In the genomic region with DNA sequence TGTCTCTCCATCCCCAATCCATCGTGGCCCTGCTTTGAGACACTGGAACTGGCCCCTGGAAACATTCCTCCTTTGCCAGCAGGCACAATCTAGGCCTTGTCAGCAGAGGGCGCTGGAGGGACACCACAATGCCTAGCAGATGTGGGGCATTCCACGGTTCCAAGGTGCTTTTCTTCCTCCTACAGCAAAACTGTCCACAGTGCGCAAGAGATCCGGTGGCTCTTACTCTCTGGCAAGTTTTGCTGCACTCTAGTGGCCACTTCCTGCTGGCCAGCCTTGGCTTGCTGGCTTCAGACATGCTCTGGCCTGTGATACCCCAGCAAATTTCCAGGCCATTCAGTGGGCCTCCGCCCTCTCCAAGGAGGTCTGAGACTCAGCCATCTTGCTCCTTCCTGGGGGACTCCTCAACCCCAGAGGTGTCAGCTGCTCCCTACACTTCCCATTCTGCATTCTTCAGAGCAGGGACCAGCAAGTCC, we compare ENCODE assay signal across 8 cellular contexts. TPM values are rescaled to one million over a fixed set of nuclear protein-coding genes. Genes with fewer than 3 reads are reported as not detected.
DNase-seq lines count a peak whose midpoint lies in the region; ATAC-seq and TF ChIP-seq lines count a peak whose summit lies in the region.

No MANE protein-coding gene starts in this region.

- CTCF ChIA-PET in OCI-LY7 (lab: Charles Lee; ENCODE audit: unreplicated experiment), result no interaction called here

- H3K9me2 ChIP-seq in OCI-LY7 (ENCODE audit: insufficient read depth, low read length), result no peaks in the 10 kb centered on the region

- peak overlapping the region; percentile 32; the same call in 1 of the 2 replicates for H2AFZ ChIP-seq in OCI-LY7 (ENCODE audit: low read length)

- DNase-seq in GM03348 (ENCODE audit: low spot score), result peak; percentile 95
- peak; percentile 84 for DNase-seq in KG1 (lab: John Stamatoyannopoulos, UW)
- DNase-seq in OCI-LY7 (ENCODE audit: low spot score), result peak; percentile 88
- DNase-seq in activated CD8-positive, alpha-beta memory T cell treated with anti-CD3 and anti-CD28 coated beads, Interleukin-2, amount 50 U/mL, for 4 hours, result peak; percentile 85
- peak; percentile 86 for DNase-seq in epithelial cell of prostate (ENCODE audit: low read depth, low spot score)
- peak; percentile 93 for DNase-seq in mucosa of gallbladder (ENCODE audit: low spot score)
- DNase-seq in stimulated activated CD8-positive, alpha-beta memory T cell treated with anti-CD3 and anti-CD28 coated beads, Interleukin-7, amount 100 ng/mL, for 1 hour (ENCODE audit: low read depth in 2 of 2), result peak; percentile 54 to 77

- POLR2A ChIA-PET in OCI-LY7 (lab: Charles Lee), result interaction anchor here (0.5 kb wide), 1 partner anchor 137 kb away, joined by 4 read pairs; no protein-coding TSS in a partner anchor

- no peak overlapping the region for H3K4me2 ChIP-seq in OCI-LY7 (ENCODE audit: low read length)

- H3K4me3 ChIP-seq in OCI-LY7 (ENCODE audit: low read depth, low read length, poor library complexity, severe bottlenecking), result no peak overlapping the region

- BruUV-seq in OCI-LY7 (replicated peaks; lab: Mats Ljungman, UMichigan), result no TSS peak

- TF ChIP-seq CTCF in OCI-LY7 (conservative IDR thresholded peaks at IDR 0.05; ENCODE audit: low read length), result peak; percentile 98

- peaks cover 6% of the 10 kb centered on the region for H3K4me1 ChIP-seq in OCI-LY7 (ENCODE audit: insufficient read depth, low read length, poor library complexity, severe bottlenecking)

- no peaks in the 10 kb centered on the region for H4K20me1 ChIP-seq in OCI-LY7 (ENCODE audit: insufficient read depth, low read length)

- H3K79me2 ChIP-seq in OCI-LY7 (ENCODE audit: insufficient read depth, low read depth, low read length), result no peaks in the 10 kb centered on the region

- intact Hi-C loops in OCI-LY7 (cut with micrococcal nuclease; ENCODE audit: unreplicated experiment), result loop anchor here (1.0 to 10.0 kb wide), 5 partner anchors 50 to 280 kb away; a partner anchor contains a TSS

- no peaks in the 10 kb centered on the region for H3K36me3 ChIP-seq in OCI-LY7 (ENCODE audit: insufficient read depth, low read length)

- no peaks in the 10 kb centered on the region for H3K9me3 ChIP-seq in OCI-LY7 (ENCODE audit: low read length)

- H3K27ac ChIP-seq in OCI-LY7 (ENCODE audit: low read depth, low read length, poor library complexity, severe bottlenecking) (no peak overlapping the region), epithelial cell of prostate (peak overlapping the region; percentile 48)

- no peak for ATAC-seq in GM18909 (IDR thresholded peaks at IDR 0.05; ENCODE audit: poor library complexity, unreplicated experiment)

RNA-seq across cellular contexts. Expression of a gene that starts 17.1 kb away (rescaled TPM):
- total RNA-seq in OCI-LY7 (2014; rRNA removed; shearing (Covaris generic)), result 29.1 and 40.0 TPM in 2 replicates
- total RNA-seq in OCI-LY7 (2022) (38.3 and 39.4 TPM in 2 replicates), mucosa of gallbladder (21.9 TPM)

RNA-seq across cellular contexts. Expression of a gene that starts 34.2 kb away (rescaled TPM):
- 22.7 and 25.2 TPM in 2 replicates for total RNA-seq in OCI-LY7 (2014; rRNA removed; shearing (Covaris generic))
- total RNA-seq in OCI-LY7 (2022) (13.0 and 16.2 TPM in 2 replicates), mucosa of gallbladder (18.2 TPM)

RNA-seq across cellular contexts. Expression of a gene that starts 56.3 kb away (rescaled TPM):
- total RNA-seq in OCI-LY7 (2014; rRNA removed; shearing (Covaris generic)), result 66.0 and 93.9 TPM in 2 replicates
- total RNA-seq in OCI-LY7 (2022) (139 and 140 TPM in 2 replicates), mucosa of gallbladder (119 TPM)
